In the genomic region with DNA sequence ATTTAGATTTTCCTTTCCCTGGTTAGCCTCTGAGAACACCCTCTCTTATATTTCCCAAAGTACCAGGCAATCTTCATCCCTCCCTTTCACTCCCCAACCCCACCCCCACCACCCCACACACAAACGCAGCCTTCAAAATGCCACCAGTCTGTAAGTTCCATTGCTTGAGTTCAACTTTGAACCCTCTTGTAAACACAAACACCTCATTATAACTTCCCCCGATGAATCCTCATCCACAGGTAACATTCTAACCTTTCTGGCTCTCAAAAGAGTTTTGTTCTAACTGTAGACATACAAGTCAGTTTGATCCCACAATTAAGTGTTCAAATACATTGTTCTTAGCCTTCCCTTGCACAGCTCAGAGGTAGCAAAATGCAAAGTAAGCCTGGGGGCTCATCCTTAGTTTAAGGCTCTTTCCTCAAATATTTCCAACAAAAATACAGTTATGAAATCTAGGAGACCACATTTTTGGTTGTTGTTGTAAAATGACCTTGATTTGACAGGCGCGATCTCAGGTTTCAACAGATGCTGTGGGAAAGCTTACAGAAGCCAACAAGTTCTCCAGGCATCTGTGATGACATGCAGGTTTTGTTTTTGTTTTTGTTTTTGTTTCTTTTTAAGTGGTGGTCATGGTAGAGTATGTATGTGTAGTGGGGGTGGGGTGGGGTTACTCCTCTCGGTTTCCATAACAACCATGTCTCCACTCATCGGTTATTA, we compare ENCODE assay signal across 8 cellular contexts.
A peak's percentile ranks its signal among the peaks of the same experiment; 100 is the strongest.
DNase-seq lines count a peak whose midpoint lies in the region; ATAC-seq and TF ChIP-seq lines count a peak whose summit lies in the region.

No MANE protein-coding gene starts in this region.

- no peaks in the 10 kb centered on the region for H3K9me2 ChIP-seq in OCI-LY1 (ENCODE audit: low read depth, low read length)

- H3K4me3 ChIP-seq in breast epithelium (no peak overlapping the region), OCI-LY1 (ENCODE audit: low read depth, low read length, poor library complexity, severe bottlenecking) (no peak overlapping the region), endocrine pancreas (ENCODE audit: control insufficient read depth, insufficient read depth, low read length) (peak overlapping the region; percentile 94), parathyroid adenoma (ENCODE audit: low read depth, low read length) (peak overlapping the region; percentile 75), tibial nerve (peak overlapping the region in 1 of 4 donors; percentile 69)

- 38 to 42% methylated on average over 6 of the region's 6 CpGs for WGBS in tibial nerve, 2 donors

- H3K4me3 Mint-ChIP-seq in MCF 10A (ENCODE audit: unreplicated experiment) = no peak overlapping the region

- no peaks in the 10 kb centered on the region for H3K79me2 ChIP-seq in OCI-LY1 (ENCODE audit: insufficient read depth, low read length)
- H3K79me2 ChIP-seq in parathyroid adenoma = peaks cover 17% of the 10 kb centered on the region

- TF ChIP-seq EP300 in tibial nerve (IDR thresholded peaks at IDR 0.05) = no peak

- H2AFZ ChIP-seq in OCI-LY1 (ENCODE audit: low read length) = no peak overlapping the region
- no peak overlapping the region for H2AFZ ChIP-seq in parathyroid adenoma

- H3K9ac ChIP-seq in OCI-LY1 (ENCODE audit: low read length) (no peak overlapping the region), endocrine pancreas (ENCODE audit: control insufficient read depth, insufficient read depth, low read length) (no peak overlapping the region), parathyroid adenoma (no peak overlapping the region)

- no peaks in the 10 kb centered on the region for H4K20me1 ChIP-seq in OCI-LY1 (ENCODE audit: insufficient read depth, low read length)

- TF ChIP-seq CTCF in MCF 10A (IDR thresholded peaks at IDR 0.05; ENCODE audit: unreplicated experiment) (no peak), breast epithelium (IDR thresholded peaks at IDR 0.05) (no peak), OCI-LY1 (IDR thresholded peaks at IDR 0.05; ENCODE audit: low read length) (no peak), parathyroid adenoma (IDR thresholded peaks at IDR 0.05) (no peak), tibial nerve (IDR thresholded peaks at IDR 0.05) (no peak)

- H3K27me3 Mint-ChIP-seq in MCF 10A (ENCODE audit: insufficient read depth, unreplicated experiment) = no peaks in the 10 kb centered on the region

- H3K4me2 ChIP-seq in OCI-LY1 (ENCODE audit: low read length) = peak overlapping the region; percentile 80; the same call in 1 of the 2 replicates
- H3K4me2 ChIP-seq in parathyroid adenoma (ENCODE audit: low read length) = peak overlapping the region; percentile 72

- intact Hi-C loops in MCF 10A (cut with micrococcal nuclease) = loop anchor here (5.0 kb wide), 1 partner anchor 109 kb away; no protein-coding TSS in a partner anchor
- intact Hi-C loops in breast epithelium (cut with DNase I; ENCODE audit: low total_unique reads) = no loop called here

- H3K4me1 ChIP-seq in breast epithelium (no peaks in the 10 kb centered on the region), OCI-LY1 (ENCODE audit: insufficient read depth, low read length, severe bottlenecking) (peaks cover 27% of the 10 kb centered on the region), endocrine pancreas (ENCODE audit: control insufficient read depth, insufficient read depth, low read length) (no peaks in the 10 kb centered on the region), parathyroid adenoma (peaks cover 7% of the 10 kb centered on the region), tibial nerve (peaks cover 0 to 34% (median 7%) of the 10 kb centered on the region in 4 donors)

- no TSS peak for BruUV-seq in MCF 10A (replicated peaks; lab: Mats Ljungman, UMichigan)

- ATAC-seq in HG02571 (IDR thresholded peaks at IDR 0.05; ENCODE audit: unreplicated experiment) = peak; percentile 33

- no peaks in the 10 kb centered on the region for H3F3A ChIP-seq in OCI-LY1 (ENCODE audit: insufficient read depth, low read length)

- H3K4me1 Mint-ChIP-seq in MCF 10A (ENCODE audit: insufficient read depth, unreplicated experiment) = peaks cover 7% of the 10 kb centered on the region

- H3K9me3 Mint-ChIP-seq in MCF 10A (ENCODE audit: unreplicated experiment) = no peaks in the 10 kb centered on the region

- no peaks in the 10 kb centered on the region for H3K36me3 Mint-ChIP-seq in MCF 10A (ENCODE audit: insufficient read depth, unreplicated experiment)

- no peak overlapping the region for H3K27ac Mint-ChIP-seq in MCF 10A (ENCODE audit: low read depth, unreplicated experiment)

- H3K27ac ChIP-seq in breast epithelium (no peak overlapping the region), OCI-LY1 (ENCODE audit: low read depth, low read length, poor library complexity, severe bottlenecking) (no peak overlapping the region), parathyroid adenoma (peak overlapping the region; percentile 33), tibial nerve (peak overlapping the region in 2 of 4 donors; percentile 31 to 85)

- H3K27me3 ChIP-seq in breast epithelium (no peaks in the 10 kb centered on the region), OCI-LY1 (ENCODE audit: insufficient read depth, low read length) (peaks cover 3% of the 10 kb centered on the region), endocrine pancreas (ENCODE audit: control insufficient read depth, insufficient read depth, low read length) (no peaks in the 10 kb centered on the region), parathyroid adenoma (ENCODE audit: control insufficient read depth, insufficient read depth, low read length) (no peaks in the 10 kb centered on the region), tibial nerve (no peaks in the 10 kb centered on the region)

- no peaks in the 10 kb centered on the region for H3K36me3 ChIP-seq in breast epithelium
- H3K36me3 ChIP-seq in OCI-LY1 (ENCODE audit: insufficient read depth, low read length) = no peaks in the 10 kb centered on the region
- H3K36me3 ChIP-seq in endocrine pancreas (ENCODE audit: control insufficient read depth, insufficient read depth, low read length) = no peaks in the 10 kb centered on the region
- no peaks in the 10 kb centered on the region for H3K36me3 ChIP-seq in parathyroid adenoma (ENCODE audit: control insufficient read depth, insufficient read depth, low read length)
- H3K36me3 ChIP-seq in tibial nerve = no peaks in the 10 kb centered on the region

- POLR2A ChIA-PET in MCF 10A (lab: Yijun Ruan, JAX) = interaction anchor here (0.6 to 3.0 kb wide), 2 partner anchors 187 to 188 kb away, joined by 6 to 18 read pairs; no protein-coding TSS in a partner anchor

- TF ChIP-seq POLR2A in breast epithelium (IDR thresholded peaks at IDR 0.05) (no peak), tibial nerve (IDR thresholded peaks at IDR 0.05) (no peak)

- CTCF ChIA-PET in MCF 10A (lab: Yijun Ruan, JAX) = interaction anchor here (0.6 kb wide), 1 partner anchor 478 kb away, joined by 3 read pairs; no protein-coding TSS in a partner anchor

- no peaks in the 10 kb centered on the region for H3K9me3 ChIP-seq in breast epithelium
- no peaks in the 10 kb centered on the region for H3K9me3 ChIP-seq in OCI-LY1 (ENCODE audit: low read length)
- H3K9me3 ChIP-seq in endocrine pancreas (ENCODE audit: control insufficient read depth, low read length) = no peaks in the 10 kb centered on the region
- H3K9me3 ChIP-seq in parathyroid adenoma (ENCODE audit: control insufficient read depth, low read length) = no peaks in the 10 kb centered on the region
- H3K9me3 ChIP-seq in tibial nerve = no peaks in the 10 kb centered on the region

- peak; percentile 28 for DNase-seq in MCF 10A (ENCODE audit: unreplicated experiment)
- no peak for DNase-seq in breast epithelium (ENCODE audit: low spot score in 2 of 2)
- DNase-seq in tibial nerve (ENCODE audit: low spot score in 2 of 2) = no peak
- no peak for DNase-seq in NCI-H1105 (lab: John Stamatoyannopoulos, UW)

Comparison
In these comparisons a context has a peak if more than half of its experiments do, and no peak if none do; other contexts are left out.
1. H3K4me3 ChIP-seq: peak in endocrine pancreas (single experiment) and parathyroid adenoma (single experiment); none in breast epithelium (0 of 3) and OCI-LY1 (single experiment).